ENCODE assay signal across 11 cellular contexts in the genomic region with DNA sequence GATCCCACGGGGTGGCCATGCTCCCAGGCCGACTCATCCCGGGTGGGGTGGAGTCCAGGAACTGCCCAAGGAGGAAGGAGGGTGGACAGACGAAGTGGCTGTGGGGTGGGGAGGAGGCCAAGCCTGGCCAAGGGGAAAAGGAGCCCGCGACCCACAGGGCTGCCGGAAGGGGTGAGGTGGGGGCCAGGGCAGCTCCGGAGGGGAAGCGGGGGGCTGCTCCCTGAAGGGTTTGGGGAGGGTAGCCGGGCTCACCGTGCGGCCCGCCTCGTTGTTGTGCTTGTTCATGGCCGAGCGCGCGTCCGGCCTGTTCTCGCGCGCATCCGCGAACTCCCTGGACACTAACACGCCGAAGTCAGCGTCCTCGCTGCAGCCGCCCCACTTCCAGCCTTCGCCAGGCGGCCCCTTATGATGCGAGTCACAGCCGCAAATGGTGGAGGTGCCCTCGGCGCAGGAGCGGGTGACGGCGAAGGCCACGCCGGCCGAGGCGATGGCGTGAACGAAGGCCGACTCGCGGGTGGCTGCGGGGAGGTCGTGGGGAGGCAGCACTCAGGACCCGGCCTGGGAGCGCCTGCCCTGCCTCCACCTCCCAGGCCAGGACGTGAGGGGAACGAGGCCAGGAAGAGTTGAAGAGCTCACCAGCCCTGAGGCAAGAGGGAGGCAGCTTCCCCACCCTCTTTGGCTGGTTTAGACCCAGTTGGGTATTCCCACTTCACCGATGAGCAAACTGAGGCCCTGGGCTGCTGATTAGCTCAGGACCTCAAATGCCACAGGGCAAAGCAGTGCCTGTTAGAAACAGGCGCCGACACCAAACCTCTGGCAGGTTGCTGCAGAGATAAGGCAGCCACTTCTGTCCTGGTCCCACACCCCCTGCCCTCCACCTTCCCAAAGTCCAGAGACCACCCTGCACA. TPM values are rescaled to one million over a fixed set of nuclear protein-coding genes. Genes with fewer than 3 reads are reported as not detected.
DNase-seq lines count a peak whose midpoint lies in the region; ATAC-seq and TF ChIP-seq lines count a peak whose summit lies in the region.
"Had no signal": no experiment of that assay in that cellular context is flagged by ENCODE, and none has a peak within 500 bp of the region (broad histone marks: within the 10 kb centered on the region; RNA-seq: fewer than 3 reads in every experiment).

No MANE protein-coding gene starts in this region.

- H3K9me3 Mint-ChIP-seq in activated CD4-positive, alpha-beta T cell treated with anti-CD3 and anti-CD28 coated beads for 36 hours (ENCODE audit: low read depth): no peaks in the 10 kb centered on the region
- no peaks in the 10 kb centered on the region for H3K9me3 Mint-ChIP-seq in WTC11
- H3K9me3 Mint-ChIP-seq in stimulated activated naive B cell treated with anti-CD40 and anti-IgM and Interleukin-4, amounts not matched to agents 10 μg/mL and 1 μg/mL and 100 μg/mL, for 72 hours: no peaks in the 10 kb centered on the region
- H3K9me3 Mint-ChIP-seq: type B pancreatic cell had no signal

- intact Hi-C loops in activated CD4-positive, alpha-beta T cell treated with anti-CD3 and anti-CD28 coated beads for 36 hours (cut with DNase I, micrococcal nuclease): loop anchor here in 1 of 2 experiments (5.0 kb wide), 1 partner anchor 53 kb away; no protein-coding TSS in a partner anchor

- H3K4me3 ChIP-seq in kidney epithelial cell (ENCODE audit: low read depth, low read length): peak overlapping the region; percentile 14

- ATAC-seq in activated CD4-positive, alpha-beta T cell treated with anti-CD3 and anti-CD28 coated beads for 36 hours: no peak
- ATAC-seq in WTC11 (no peak), HG03342 (IDR thresholded peaks at IDR 0.05; ENCODE audit: unreplicated experiment) (no peak)
- no peak for ATAC-seq in stimulated activated naive B cell treated with anti-CD40 and anti-IgM and Interleukin-4, amounts not matched to agents 10 μg/mL and 1 μg/mL and 100 μg/mL, for 72 hours (replicated peaks)

- TF ChIP-seq CTCF in WTC11 (IDR thresholded peaks at IDR 0.05) (no peak), kidney epithelial cell (IDR thresholded peaks at IDR 0.05; ENCODE audit: insufficient read depth, low read length, poor library complexity, severe bottlenecking) (no peak)

- POLR2A ChIA-PET in activated CD4-positive, alpha-beta T cell treated with anti-CD3 and anti-CD28 coated beads for 36 hours (lab: Charles Lee): no interaction called here
- POLR2A ChIA-PET in WTC11 (lab: Charles Lee): no interaction called here

- H3K4me1 Mint-ChIP-seq in activated CD4-positive, alpha-beta T cell treated with anti-CD3 and anti-CD28 coated beads for 36 hours: peaks cover 5% of the 10 kb centered on the region
- H3K4me1 Mint-ChIP-seq in WTC11: peaks cover 46% of the 10 kb centered on the region
- H3K4me1 Mint-ChIP-seq in stimulated activated naive B cell treated with anti-CD40 and anti-IgM and Interleukin-4, amounts not matched to agents 10 μg/mL and 1 μg/mL and 100 μg/mL, for 72 hours: peaks cover 11 to 25% of the 10 kb centered on the region in 2 donors

- DNase-seq in activated CD4-positive, alpha-beta T cell treated with anti-CD3 and anti-CD28 coated beads for 36 hours: peak; percentile 33
- no peak for DNase-seq in activated CD4-positive, alpha-beta T cell treated with anti-CD3 and anti-CD28 coated beads for 1 hour
- DNase-seq in WTC11 (ENCODE audit: low spot score): no peak
- no peak for DNase-seq in kidney epithelial cell (ENCODE audit: low read depth)
- DNase-seq in stimulated activated naive B cell treated with anti-CD40 and anti-IgM and Interleukin-4, amounts not matched to agents 10 μg/mL and 1 μg/mL and 100 μg/mL, for 72 hours: no peak
- DNase-seq in amygdala (lab: John Stamatoyannopoulos, UW): no peak
- no peak for DNase-seq in NCI-H187 treated with DMSO at 0.1 percent for 48 hours (lab: John Stamatoyannopoulos, UW)
- DNase-seq: ACHN, NCI-H1417 had no signal

- H3K36me3 Mint-ChIP-seq in activated CD4-positive, alpha-beta T cell treated with anti-CD3 and anti-CD28 coated beads for 36 hours (ENCODE audit: low read depth): no peaks in the 10 kb centered on the region
- H3K36me3 Mint-ChIP-seq in WTC11: peaks cover 16% of the 10 kb centered on the region; the same call in 1 of the 2 replicates
- no peaks in the 10 kb centered on the region for H3K36me3 Mint-ChIP-seq in stimulated activated naive B cell treated with anti-CD40 and anti-IgM and Interleukin-4, amounts not matched to agents 10 μg/mL and 1 μg/mL and 100 μg/mL, for 72 hours

- peaks cover 20% of the 10 kb centered on the region for H3K27me3 Mint-ChIP-seq in activated CD4-positive, alpha-beta T cell treated with anti-CD3 and anti-CD28 coated beads for 36 hours
- H3K27me3 Mint-ChIP-seq in WTC11 (ENCODE audit: low read depth): peaks cover 60% of the 10 kb centered on the region
- H3K27me3 Mint-ChIP-seq in stimulated activated naive B cell treated with anti-CD40 and anti-IgM and Interleukin-4, amounts not matched to agents 10 μg/mL and 1 μg/mL and 100 μg/mL, for 72 hours: peaks cover 0 to 8% of the 10 kb centered on the region in 2 donors
- H3K27me3 Mint-ChIP-seq: type B pancreatic cell had no signal

- peaks cover 3% of the 10 kb centered on the region for H3K27me3 ChIP-seq in kidney epithelial cell (ENCODE audit: control insufficient read depth, insufficient read depth, low read length)

- no peak overlapping the region for H3K27ac Mint-ChIP-seq in activated CD4-positive, alpha-beta T cell treated with anti-CD3 and anti-CD28 coated beads for 36 hours
- H3K27ac Mint-ChIP-seq in WTC11: no peak overlapping the region
- no peak overlapping the region for H3K27ac Mint-ChIP-seq in stimulated activated naive B cell treated with anti-CD40 and anti-IgM and Interleukin-4, amounts not matched to agents 10 μg/mL and 1 μg/mL and 100 μg/mL, for 72 hours

- no peaks in the 10 kb centered on the region for H3K36me3 ChIP-seq in kidney epithelial cell (ENCODE audit: control insufficient read depth, insufficient read depth, low read length)

- CTCF ChIA-PET in activated CD4-positive, alpha-beta T cell treated with anti-CD3 and anti-CD28 coated beads for 36 hours (lab: Charles Lee): no interaction called here
- CTCF ChIA-PET in WTC11 (lab: Charles Lee): no interaction called here

- no peak overlapping the region for H3K4me3 Mint-ChIP-seq in activated CD4-positive, alpha-beta T cell treated with anti-CD3 and anti-CD28 coated beads for 36 hours
- H3K4me3 Mint-ChIP-seq in WTC11: peak overlapping the region; percentile 65
- peak overlapping the region; percentile 56 to 72 for H3K4me3 Mint-ChIP-seq in stimulated activated naive B cell treated with anti-CD40 and anti-IgM and Interleukin-4, amounts not matched to agents 10 μg/mL and 1 μg/mL and 100 μg/mL, for 72 hours

TF ChIP-seq in WTC11, 78 proteins besides CTCF, POLR2A, EP300 and RAD21:
- TF ChIP-seq, protein P1, sequence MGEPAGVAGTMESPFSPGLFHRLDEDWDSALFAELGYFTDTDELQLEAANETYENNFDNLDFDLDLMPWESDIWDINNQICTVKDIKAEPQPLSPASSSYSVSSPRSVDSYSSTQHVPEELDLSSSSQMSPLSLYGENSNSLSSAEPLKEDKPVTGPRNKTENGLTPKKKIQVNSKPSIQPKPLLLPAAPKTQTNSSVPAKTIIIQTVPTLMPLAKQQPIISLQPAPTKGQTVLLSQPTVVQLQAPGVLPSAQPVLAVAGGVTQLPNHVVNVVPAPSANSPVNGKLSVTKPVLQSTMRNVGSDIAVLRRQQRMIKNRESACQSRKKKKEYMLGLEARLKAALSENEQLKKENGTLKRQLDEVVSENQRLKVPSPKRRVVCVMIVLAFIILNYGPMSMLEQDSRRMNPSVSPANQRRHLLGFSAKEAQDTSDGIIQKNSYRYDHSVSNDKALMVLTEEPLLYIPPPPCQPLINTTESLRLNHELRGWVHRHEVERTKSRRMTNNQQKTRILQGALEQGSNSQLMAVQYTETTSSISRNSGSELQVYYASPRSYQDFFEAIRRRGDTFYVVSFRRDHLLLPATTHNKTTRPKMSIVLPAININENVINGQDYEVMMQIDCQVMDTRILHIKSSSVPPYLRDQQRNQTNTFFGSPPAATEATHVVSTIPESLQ (CRISPR knock-in tag; IDR thresholded peaks at IDR 0.05): no peak
- TF ChIP-seq FOXP1 (CRISPR knock-in tag; IDR thresholded peaks at IDR 0.05; ENCODE audit: borderline replicate concordance) (peak; percentile 70; the same call in 1 of the 2 replicates), ZNF423 (CRISPR knock-in tag; IDR thresholded peaks at IDR 0.05) (no peak)
- TF ChIP-seq, protein P2, sequence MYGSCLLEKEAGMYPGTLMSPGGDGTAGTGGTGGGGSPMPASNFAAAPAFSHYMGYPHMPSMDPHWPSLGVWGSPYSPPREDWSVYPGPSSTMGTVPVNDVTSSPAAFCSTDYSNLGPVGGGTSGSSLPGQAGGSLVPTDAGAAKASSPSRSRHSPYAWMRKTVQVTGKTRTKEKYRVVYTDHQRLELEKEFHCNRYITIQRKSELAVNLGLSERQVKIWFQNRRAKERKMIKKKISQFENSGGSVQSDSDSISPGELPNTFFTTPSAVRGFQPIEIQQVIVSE (CRISPR knock-in tag; IDR thresholded peaks at IDR 0.05; ENCODE audit: borderline replicate concordance): no peak

RNA-seq across cellular contexts. Expression of a gene that starts 48.7 kb away (rescaled TPM):
- total RNA-seq in activated CD4-positive, alpha-beta T cell treated with anti-CD3 and anti-CD28 coated beads for 36 hours: under 1 TPM; 0.09 to 0.12 TPM
- total RNA-seq in WTC11 (2021) (6.5 to 14.1 TPM (median 6.7 TPM) in 3 replicates), kidney epithelial cell (1.5 and 2.0 TPM in 2 replicates)
